23 cellular contexts compared by ENCODE assay signal in the genomic region with DNA sequence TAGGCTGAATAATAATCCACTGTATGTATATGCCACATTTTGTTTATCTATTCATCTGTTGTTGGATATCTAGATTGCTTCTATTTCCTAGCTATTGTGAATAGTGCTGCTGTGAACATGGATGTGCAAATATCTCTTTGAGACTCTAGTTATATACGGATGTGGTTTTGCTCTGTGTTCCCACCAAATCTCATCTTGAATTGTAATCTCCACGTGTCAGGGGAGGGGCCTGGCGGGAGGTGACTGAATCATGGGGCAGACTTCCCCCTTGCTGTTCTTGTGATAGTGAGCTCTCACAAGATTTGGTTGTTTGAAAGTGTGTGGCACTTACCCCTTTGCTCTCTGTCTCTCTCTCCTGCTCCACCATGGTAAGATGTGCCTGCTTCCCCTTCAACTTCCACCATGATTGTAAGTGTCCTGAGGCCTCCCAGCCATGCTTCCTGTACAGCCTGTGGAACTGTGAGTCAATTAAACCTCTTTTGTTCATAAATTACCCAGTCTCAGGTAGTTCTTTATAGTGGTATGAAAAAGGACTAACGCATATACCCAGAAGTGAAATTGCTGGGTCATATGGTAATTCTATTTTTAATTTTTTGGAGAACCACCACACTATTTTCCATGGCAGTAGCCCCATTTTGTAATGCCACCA.
DNase-seq lines count a peak whose midpoint lies in the region; ATAC-seq and TF ChIP-seq lines count a peak whose summit lies in the region.
"Had no signal": no experiment of that assay in that cellular context is flagged by ENCODE, and none has a peak within 500 bp of the region (broad histone marks: within the 10 kb centered on the region; RNA-seq: fewer than 3 reads in every experiment).

No MANE protein-coding gene starts in this region.

- ATAC-seq in DND-41 (ENCODE audit: insufficient read depth, low read depth) (peak; percentile 92), GM21723 (IDR thresholded peaks at IDR 0.05; ENCODE audit: unreplicated experiment) (no peak), HG02798 (IDR thresholded peaks at IDR 0.05; ENCODE audit: poor library complexity, unreplicated experiment) (no peak)
- ATAC-seq: left colon; stimulated activated naive B cell treated with anti-CD40 and anti-IgM and Interleukin-4, amounts not matched to agents 10 μg/mL and 1 μg/mL and 100 μg/mL, for 72 hours had no signal

- no peak overlapping the region for H3K4me3 Mint-ChIP-seq in activated CD4-positive, alpha-beta memory T cell treated with anti-CD3 and anti-CD28 coated beads for 36 hours
- H3K4me3 Mint-ChIP-seq: endodermal cell; stimulated activated naive B cell treated with anti-CD40 and anti-IgM and Interleukin-4, amounts not matched to agents 10 μg/mL and 1 μg/mL and 100 μg/mL, for 72 hours had no signal

- POLR2A ChIA-PET in activated CD4-positive, alpha-beta memory T cell treated with anti-CD3 and anti-CD28 coated beads for 36 hours (lab: Charles Lee), result no interaction called here

- H3K27ac Mint-ChIP-seq in activated CD4-positive, alpha-beta memory T cell treated with anti-CD3 and anti-CD28 coated beads for 36 hours, result no peak overlapping the region
- H3K27ac Mint-ChIP-seq: endodermal cell; stimulated activated naive B cell treated with anti-CD40 and anti-IgM and Interleukin-4, amounts not matched to agents 10 μg/mL and 1 μg/mL and 100 μg/mL, for 72 hours had no signal

- H3K36me3 ChIP-seq in DND-41 (ENCODE audit: insufficient read depth, low read length), result no peaks in the 10 kb centered on the region
- no peaks in the 10 kb centered on the region for H3K36me3 ChIP-seq in effector memory CD4-positive, alpha-beta T cell (ENCODE audit: control insufficient read depth, insufficient read depth, low read length)
- H3K36me3 ChIP-seq: BE2C, breast epithelium, esophagus squamous epithelium, SJSA1, WERI-Rb-1 had no signal

- H3K4me1 Mint-ChIP-seq in activated CD4-positive, alpha-beta memory T cell treated with anti-CD3 and anti-CD28 coated beads for 36 hours (ENCODE audit: low read depth), result peaks cover 10% of the 10 kb centered on the region
- H3K4me1 Mint-ChIP-seq: stimulated activated naive B cell treated with anti-CD40 and anti-IgM and Interleukin-4, amounts not matched to agents 10 μg/mL and 1 μg/mL and 100 μg/mL, for 72 hours had no signal

- no peaks in the 10 kb centered on the region for H4K20me1 ChIP-seq in DND-41 (ENCODE audit: insufficient read depth, low read length)

- intact Hi-C loops in activated CD4-positive, alpha-beta memory T cell treated with anti-CD3 and anti-CD28 coated beads for 36 hours (cut with micrococcal nuclease), result no loop called here

- no peak overlapping the region for H3K4me3 ChIP-seq in DND-41 (ENCODE audit: low read depth in 1 of 2, low read length in 2 of 2)
- H3K4me3 ChIP-seq in effector memory CD4-positive, alpha-beta T cell (ENCODE audit: insufficient read depth, low read depth, low read length, poor library complexity, severe bottlenecking), result no peak overlapping the region
- H3K4me3 ChIP-seq: breast epithelium, coronary artery, esophagus squamous epithelium, SJSA1 had no signal

- H3K9me3 ChIP-seq in DND-41 (ENCODE audit: insufficient read depth, low read length, severe bottlenecking), result no peaks in the 10 kb centered on the region
- no peaks in the 10 kb centered on the region for H3K9me3 ChIP-seq in effector memory CD4-positive, alpha-beta T cell (ENCODE audit: control insufficient read depth, low read length)
- H3K9me3 ChIP-seq: BE2C, breast epithelium, esophagus squamous epithelium, SJSA1 had no signal

- no peaks in the 10 kb centered on the region for H3K27me3 Mint-ChIP-seq in activated CD4-positive, alpha-beta memory T cell treated with anti-CD3 and anti-CD28 coated beads for 36 hours

- H3K79me2 ChIP-seq in DND-41 (ENCODE audit: insufficient read depth, low read length), result no peaks in the 10 kb centered on the region

- peak; percentile 5 to 7 for DNase-seq in activated CD4-positive, alpha-beta T cell treated with anti-CD3 and anti-CD28 coated beads, Interleukin-2, amount 50 U/mL, for 4 hours
- DNase-seq in activated CD4-positive, alpha-beta T cell treated with anti-CD3 and anti-CD28 coated beads for 1 hour, result no peak
- DNase-seq in DND-41 (peak; percentile 57), NCI-H1930 (lab: John Stamatoyannopoulos, UW) (no peak)
- peak; percentile 33 for DNase-seq in activated CD4-positive, alpha-beta memory T cell treated with anti-CD3 and anti-CD28 coated beads for 36 hours
- peak in 2 of 3 donors; percentile 2 to 5 for DNase-seq in effector memory CD4-positive, alpha-beta T cell
- DNase-seq: BE2C; DMS79 treated with DMSO at 0.1 percent for 48 hours; endodermal cell; esophagus squamous epithelium; left colon; mesenchymal stem cell; NCI-H2171 treated with DMSO at 0.1 percent for 48 hours; NCI-H526 treated with DMSO at 0.1 percent for 48 hours; nucleus accumbens; stimulated activated CD4-positive, alpha-beta T cell treated with anti-CD3 and anti-CD28 coated beads, Interleukin-2, amount 100 ng/mL, for 24 hours; stimulated activated naive B cell treated with anti-CD40 and anti-IgM and Interleukin-4, amounts not matched to agents 10 μg/mL and 1 μg/mL and 100 μg/mL, for 72 hours; WERI-Rb-1 had no signal

- TF ChIP-seq CTCF in DND-41 (IDR thresholded peaks at IDR 0.05; ENCODE audit: borderline replicate concordance, extremely low read depth, low read length, poor library complexity, severe bottlenecking), result no peak

- no peak overlapping the region for H3K9ac ChIP-seq in DND-41 (ENCODE audit: low read depth, low read length)

- no peak overlapping the region for H2AFZ ChIP-seq in DND-41 (ENCODE audit: low read depth, low read length)

- no peak overlapping the region for H3K4me2 ChIP-seq in DND-41 (ENCODE audit: insufficient read depth, low read length)

- CTCF ChIA-PET in activated CD4-positive, alpha-beta memory T cell treated with anti-CD3 and anti-CD28 coated beads for 36 hours (lab: Charles Lee), result interaction anchor here (0.9 to 5.7 kb wide), 2 partner anchors 8 to 523 kb away, joined by 3 to 47 read pairs; no protein-coding TSS in a partner anchor

- no peak overlapping the region for H3K27ac ChIP-seq in DND-41 (ENCODE audit: low read length)
- H3K27ac ChIP-seq in effector memory CD4-positive, alpha-beta T cell (ENCODE audit: insufficient read depth, low read length, poor library complexity, severe bottlenecking), result no peak overlapping the region
- H3K27ac ChIP-seq: breast epithelium, coronary artery, esophagus squamous epithelium, SJSA1, WERI-Rb-1 had no signal

- H3K9me3 Mint-ChIP-seq in activated CD4-positive, alpha-beta memory T cell treated with anti-CD3 and anti-CD28 coated beads for 36 hours, result no peaks in the 10 kb centered on the region
- H3K9me3 Mint-ChIP-seq: endodermal cell; stimulated activated naive B cell treated with anti-CD40 and anti-IgM and Interleukin-4, amounts not matched to agents 10 μg/mL and 1 μg/mL and 100 μg/mL, for 72 hours had no signal

- H3K27me3 ChIP-seq in DND-41 (ENCODE audit: insufficient read depth, low read length, poor library complexity), result peaks cover 19% of the 10 kb centered on the region
- no peaks in the 10 kb centered on the region for H3K27me3 ChIP-seq in effector memory CD4-positive, alpha-beta T cell (replicated peaks; ENCODE audit: control insufficient read depth, insufficient read depth, low read length, poor library complexity, severe bottlenecking)
- H3K27me3 ChIP-seq: BE2C, breast epithelium, esophagus squamous epithelium, SJSA1 had no signal

- no peaks in the 10 kb centered on the region for H3K36me3 Mint-ChIP-seq in activated CD4-positive, alpha-beta memory T cell treated with anti-CD3 and anti-CD28 coated beads for 36 hours
- H3K36me3 Mint-ChIP-seq: stimulated activated naive B cell treated with anti-CD40 and anti-IgM and Interleukin-4, amounts not matched to agents 10 μg/mL and 1 μg/mL and 100 μg/mL, for 72 hours had no signal

- peaks cover 8% of the 10 kb centered on the region; the same call in 1 of the 2 replicates for H3K4me1 ChIP-seq in DND-41 (ENCODE audit: insufficient read depth, low read length)
- H3K4me1 ChIP-seq in effector memory CD4-positive, alpha-beta T cell (ENCODE audit: control insufficient read depth, insufficient read depth, low read length, poor library complexity, severe bottlenecking), result no peaks in the 10 kb centered on the region
- H3K4me1 ChIP-seq: BE2C, breast epithelium, SJSA1 had no signal

Comparison
In these comparisons a context has a peak if more than half of its experiments do, and no peak if none do; other contexts are left out.
1. DNase-seq: peak in activated CD4-positive, alpha-beta T cell treated with anti-CD3 and anti-CD28 coated beads, Interleukin-2, amount 50 U/mL, for 4 hours (2 of 2), DND-41 (single experiment), activated CD4-positive, alpha-beta memory T cell treated with anti-CD3 and anti-CD28 coated beads for 36 hours (single experiment) and effector memory CD4-positive, alpha-beta T cell (2 of 3); none in activated CD4-positive, alpha-beta T cell treated with anti-CD3 and anti-CD28 coated beads for 1 hour (single experiment) and NCI-H1930 (0 of 2).